1 cellular context compared by ENCODE assay signal in the genomic region with DNA sequence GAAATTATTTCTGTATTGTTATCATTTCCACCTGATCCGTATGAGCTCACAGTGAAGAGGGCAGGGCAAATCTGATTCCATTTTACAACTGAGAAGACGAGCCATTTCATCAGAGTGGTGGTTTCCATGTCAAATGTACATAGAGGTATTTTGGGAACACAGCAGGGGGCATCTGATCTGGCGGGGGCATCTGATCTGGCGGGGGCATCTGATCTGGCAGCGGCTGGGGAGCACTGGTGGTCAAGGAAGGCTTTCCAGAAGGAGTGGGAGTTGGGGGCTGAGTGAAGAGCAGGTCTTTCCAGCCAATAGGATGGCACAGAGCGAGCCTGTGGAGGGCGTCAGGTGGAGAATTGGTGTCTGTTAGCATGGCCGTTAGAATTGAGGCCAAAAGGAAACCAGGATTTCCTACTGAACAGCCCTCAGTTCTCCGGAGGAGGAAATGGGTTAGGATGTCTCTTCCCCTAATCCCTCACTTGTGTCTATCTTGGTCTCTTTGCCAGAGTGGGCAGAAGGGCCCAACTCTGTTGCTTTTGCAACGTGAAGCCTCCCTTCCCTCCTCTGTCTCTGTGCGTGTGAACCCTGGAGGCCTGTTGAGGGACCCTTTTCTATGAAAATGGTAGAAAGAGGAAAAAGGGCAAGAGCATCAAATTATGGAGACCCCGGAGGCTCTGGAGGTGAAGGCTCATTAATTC.
TF ChIP-seq lines count a peak whose summit lies in the region.

No MANE protein-coding gene starts in this region.

TF ChIP-seq in K562, 482 proteins besides CTCF, POLR2A, EP300 and RAD21 (continued from another document and continues in another):
- TF ChIP-seq, protein P1, sequence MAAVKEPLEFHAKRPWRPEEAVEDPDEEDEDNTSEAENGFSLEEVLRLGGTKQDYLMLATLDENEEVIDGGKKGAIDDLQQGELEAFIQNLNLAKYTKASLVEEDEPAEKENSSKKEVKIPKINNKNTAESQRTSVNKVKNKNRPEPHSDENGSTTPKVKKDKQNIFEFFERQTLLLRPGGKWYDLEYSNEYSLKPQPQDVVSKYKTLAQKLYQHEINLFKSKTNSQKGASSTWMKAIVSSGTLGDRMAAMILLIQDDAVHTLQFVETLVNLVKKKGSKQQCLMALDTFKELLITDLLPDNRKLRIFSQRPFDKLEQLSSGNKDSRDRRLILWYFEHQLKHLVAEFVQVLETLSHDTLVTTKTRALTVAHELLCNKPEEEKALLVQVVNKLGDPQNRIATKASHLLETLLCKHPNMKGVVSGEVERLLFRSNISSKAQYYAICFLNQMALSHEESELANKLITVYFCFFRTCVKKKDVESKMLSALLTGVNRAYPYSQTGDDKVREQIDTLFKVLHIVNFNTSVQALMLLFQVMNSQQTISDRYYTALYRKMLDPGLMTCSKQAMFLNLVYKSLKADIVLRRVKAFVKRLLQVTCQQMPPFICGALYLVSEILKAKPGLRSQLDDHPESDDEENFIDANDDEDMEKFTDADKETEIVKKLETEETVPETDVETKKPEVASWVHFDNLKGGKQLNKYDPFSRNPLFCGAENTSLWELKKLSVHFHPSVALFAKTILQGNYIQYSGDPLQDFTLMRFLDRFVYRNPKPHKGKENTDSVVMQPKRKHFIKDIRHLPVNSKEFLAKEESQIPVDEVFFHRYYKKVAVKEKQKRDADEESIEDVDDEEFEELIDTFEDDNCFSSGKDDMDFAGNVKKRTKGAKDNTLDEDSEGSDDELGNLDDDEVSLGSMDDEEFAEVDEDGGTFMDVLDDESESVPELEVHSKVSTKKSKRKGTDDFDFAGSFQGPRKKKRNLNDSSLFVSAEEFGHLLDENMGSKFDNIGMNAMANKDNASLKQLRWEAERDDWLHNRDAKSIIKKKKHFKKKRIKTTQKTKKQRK (IDR thresholded peaks at IDR 0.05; ENCODE audit: borderline replicate concordance, low read depth, low read length), result no peak
- TF ChIP-seq TAF15 (IDR thresholded peaks at IDR 0.05; ENCODE audit: low read depth, low read length) (no peak), RBM25 (IDR thresholded peaks at IDR 0.05; ENCODE audit: low read depth, low read length, severe bottlenecking) (no peak), ZNF584 (CRISPR knock-in tag; IDR thresholded peaks at IDR 0.05; ENCODE audit: low read depth) (peak; percentile 96), NCOA2 (IDR thresholded peaks at IDR 0.05; ENCODE audit: partially characterized antibody in 2 of 2) (no peak), TCF7L2 (IDR thresholded peaks at IDR 0.05; ENCODE audit: low read depth, low read length) (no peak), RHOXF2B (CRISPR knock-in tag; conservative IDR thresholded peaks at IDR 0.05) (no peak), ZNF354B (CRISPR knock-in tag; IDR thresholded peaks at IDR 0.05) (peak; percentile 77), L3MBTL2 (IDR thresholded peaks at IDR 0.05) (no peak), ZNF212 (CRISPR knock-in tag; IDR thresholded peaks at IDR 0.05) (0 out of 2 replicates have a peak, but pooled peaks have one; percentile 25), FUS (optimal IDR thresholded peaks at IDR 0.05; ENCODE audit: low read depth, low read length) (no peak), CHD2 (IDR thresholded peaks at IDR 0.05; ENCODE audit: low read depth, low read length) (peak; percentile 21; the same call in 1 of the 2 replicates), POLR2AphosphoS2 (IDR thresholded peaks at IDR 0.05; ENCODE audit: low read length) (no peak), MBD2 (IDR thresholded peaks at IDR 0.05; ENCODE audit: borderline replicate concordance, low read depth) (no peak), NCOA1 (IDR thresholded peaks at IDR 0.05; ENCODE audit: low read depth) (no peak), ZNF785 (CRISPR knock-in tag; IDR thresholded peaks at IDR 0.05) (no peak), ETS2 (tag; IDR thresholded peaks at IDR 0.05; ENCODE audit: borderline replicate concordance, poor library complexity, severe bottlenecking) (peak; percentile 25), DNMT1 (IDR thresholded peaks at IDR 0.05) (no peak), ZNF699 (CRISPR knock-in tag; IDR thresholded peaks at IDR 0.05; ENCODE audit: insufficient replicate concordance) (no peak)
- TF ChIP-seq, protein P2, sequence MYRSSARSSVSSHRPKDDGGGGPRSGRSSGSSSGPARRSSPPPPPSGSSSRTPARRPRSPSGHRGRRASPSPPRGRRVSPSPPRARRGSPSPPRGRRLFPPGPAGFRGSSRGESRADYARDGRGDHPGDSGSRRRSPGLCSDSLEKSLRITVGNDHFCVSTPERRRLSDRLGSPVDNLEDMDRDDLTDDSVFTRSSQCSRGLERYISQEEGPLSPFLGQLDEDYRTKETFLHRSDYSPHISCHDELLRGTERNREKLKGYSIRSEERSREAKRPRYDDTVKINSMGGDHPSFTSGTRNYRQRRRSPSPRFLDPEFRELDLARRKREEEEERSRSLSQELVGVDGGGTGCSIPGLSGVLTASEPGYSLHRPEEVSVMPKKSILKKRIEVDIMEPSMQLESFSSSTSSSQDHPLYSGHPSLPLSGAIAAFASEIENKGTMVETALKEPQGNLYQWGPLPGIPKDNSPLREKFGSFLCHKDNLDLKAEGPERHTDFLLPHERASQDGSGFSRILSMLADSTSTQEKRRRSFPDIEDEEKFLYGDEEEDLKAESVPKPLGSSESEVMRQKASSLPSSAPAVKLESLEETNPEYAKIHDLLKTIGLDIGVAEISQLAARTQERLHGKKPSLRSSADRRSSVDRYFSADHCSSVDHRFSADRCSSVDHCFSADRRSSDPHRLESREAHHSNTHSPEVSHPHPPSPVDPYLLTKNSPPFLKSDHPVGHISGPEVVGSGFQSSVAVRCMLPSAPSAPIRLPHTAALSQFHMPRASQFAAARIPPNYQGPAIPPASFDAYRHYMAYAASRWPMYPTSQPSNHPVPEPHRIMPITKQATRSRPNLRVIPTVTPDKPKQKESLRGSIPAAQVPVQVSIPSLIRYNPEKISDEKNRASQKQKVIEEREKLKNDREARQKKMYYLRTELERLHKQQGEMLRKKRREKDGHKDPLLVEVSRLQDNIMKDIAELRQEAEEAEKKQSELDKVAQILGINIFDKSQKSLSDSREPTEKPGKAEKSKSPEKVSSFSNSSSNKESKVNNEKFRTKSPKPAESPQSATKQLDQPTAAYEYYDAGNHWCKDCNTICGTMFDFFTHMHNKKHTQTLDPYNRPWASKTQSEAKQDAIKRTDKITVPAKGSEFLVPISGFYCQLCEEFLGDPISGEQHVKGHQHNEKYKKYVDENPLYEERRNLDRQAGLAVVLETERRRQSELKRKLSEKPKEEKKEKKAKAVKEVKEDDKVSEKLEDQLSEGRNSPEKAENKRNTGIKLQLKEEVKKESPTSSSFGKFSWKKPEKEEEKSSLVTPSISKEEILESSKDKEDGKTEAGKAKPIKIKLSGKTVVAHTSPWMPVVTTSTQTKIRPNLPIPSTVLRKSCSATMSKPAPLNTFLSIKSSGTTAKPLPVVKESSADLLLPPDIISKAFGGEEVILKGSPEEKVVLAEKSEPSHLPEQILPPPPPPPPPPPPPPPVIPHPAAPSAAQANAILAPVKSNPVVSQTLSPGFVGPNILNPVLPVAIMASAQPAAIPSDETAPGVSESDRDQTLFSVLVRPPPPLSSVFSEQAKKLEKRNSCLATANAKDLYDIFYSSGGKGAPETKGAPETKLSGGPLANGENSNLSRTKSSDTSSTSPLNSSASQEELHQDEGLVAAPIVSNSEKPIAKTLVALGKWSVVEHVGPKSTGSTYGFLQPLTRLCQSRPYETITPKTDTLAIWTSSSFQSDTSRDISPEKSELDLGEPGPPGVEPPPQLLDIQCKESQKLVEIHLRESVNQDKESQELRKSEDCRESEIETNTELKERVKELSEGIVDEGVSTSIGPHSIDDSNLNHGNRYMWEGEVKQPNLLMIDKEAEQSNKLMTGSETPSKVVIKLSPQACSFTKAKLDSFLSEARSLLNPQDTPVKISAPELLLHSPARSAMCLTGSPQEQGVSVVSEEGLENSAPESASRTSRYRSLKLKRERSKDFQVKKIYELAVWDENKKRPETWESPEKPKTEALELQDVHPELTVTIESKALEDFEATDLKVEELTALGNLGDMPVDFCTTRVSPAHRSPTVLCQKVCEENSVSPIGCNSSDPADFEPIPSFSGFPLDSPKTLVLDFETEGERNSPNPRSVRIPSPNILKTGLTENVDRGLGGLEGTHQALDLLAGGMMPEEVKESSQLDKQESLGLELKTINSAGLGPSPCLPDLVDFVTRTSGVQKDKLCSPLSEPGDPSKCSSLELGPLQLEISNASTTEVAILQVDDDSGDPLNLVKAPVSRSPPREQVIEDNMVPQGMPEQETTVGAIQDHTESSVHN (IDR thresholded peaks at IDR 0.05; ENCODE audit: borderline replicate concordance in 1 of 2, low read depth in 1 of 2), result no peak
- TF ChIP-seq, protein P3, sequence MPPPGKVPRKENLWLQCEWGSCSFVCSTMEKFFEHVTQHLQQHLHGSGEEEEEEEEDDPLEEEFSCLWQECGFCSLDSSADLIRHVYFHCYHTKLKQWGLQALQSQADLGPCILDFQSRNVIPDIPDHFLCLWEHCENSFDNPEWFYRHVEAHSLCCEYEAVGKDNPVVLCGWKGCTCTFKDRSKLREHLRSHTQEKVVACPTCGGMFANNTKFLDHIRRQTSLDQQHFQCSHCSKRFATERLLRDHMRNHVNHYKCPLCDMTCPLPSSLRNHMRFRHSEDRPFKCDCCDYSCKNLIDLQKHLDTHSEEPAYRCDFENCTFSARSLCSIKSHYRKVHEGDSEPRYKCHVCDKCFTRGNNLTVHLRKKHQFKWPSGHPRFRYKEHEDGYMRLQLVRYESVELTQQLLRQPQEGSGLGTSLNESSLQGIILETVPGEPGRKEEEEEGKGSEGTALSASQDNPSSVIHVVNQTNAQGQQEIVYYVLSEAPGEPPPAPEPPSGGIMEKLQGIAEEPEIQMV (tag; conservative IDR thresholded peaks at IDR 0.05; ENCODE audit: low read depth), result peak; percentile 85
- TF ChIP-seq, protein P4, sequence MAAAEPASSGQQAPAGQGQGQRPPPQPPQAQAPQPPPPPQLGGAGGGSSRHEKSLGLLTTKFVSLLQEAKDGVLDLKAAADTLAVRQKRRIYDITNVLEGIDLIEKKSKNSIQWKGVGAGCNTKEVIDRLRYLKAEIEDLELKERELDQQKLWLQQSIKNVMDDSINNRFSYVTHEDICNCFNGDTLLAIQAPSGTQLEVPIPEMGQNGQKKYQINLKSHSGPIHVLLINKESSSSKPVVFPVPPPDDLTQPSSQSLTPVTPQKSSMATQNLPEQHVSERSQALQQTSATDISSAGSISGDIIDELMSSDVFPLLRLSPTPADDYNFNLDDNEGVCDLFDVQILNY (CRISPR knock-in tag; IDR thresholded peaks at IDR 0.05), result no peak
- TF ChIP-seq, protein P5, sequence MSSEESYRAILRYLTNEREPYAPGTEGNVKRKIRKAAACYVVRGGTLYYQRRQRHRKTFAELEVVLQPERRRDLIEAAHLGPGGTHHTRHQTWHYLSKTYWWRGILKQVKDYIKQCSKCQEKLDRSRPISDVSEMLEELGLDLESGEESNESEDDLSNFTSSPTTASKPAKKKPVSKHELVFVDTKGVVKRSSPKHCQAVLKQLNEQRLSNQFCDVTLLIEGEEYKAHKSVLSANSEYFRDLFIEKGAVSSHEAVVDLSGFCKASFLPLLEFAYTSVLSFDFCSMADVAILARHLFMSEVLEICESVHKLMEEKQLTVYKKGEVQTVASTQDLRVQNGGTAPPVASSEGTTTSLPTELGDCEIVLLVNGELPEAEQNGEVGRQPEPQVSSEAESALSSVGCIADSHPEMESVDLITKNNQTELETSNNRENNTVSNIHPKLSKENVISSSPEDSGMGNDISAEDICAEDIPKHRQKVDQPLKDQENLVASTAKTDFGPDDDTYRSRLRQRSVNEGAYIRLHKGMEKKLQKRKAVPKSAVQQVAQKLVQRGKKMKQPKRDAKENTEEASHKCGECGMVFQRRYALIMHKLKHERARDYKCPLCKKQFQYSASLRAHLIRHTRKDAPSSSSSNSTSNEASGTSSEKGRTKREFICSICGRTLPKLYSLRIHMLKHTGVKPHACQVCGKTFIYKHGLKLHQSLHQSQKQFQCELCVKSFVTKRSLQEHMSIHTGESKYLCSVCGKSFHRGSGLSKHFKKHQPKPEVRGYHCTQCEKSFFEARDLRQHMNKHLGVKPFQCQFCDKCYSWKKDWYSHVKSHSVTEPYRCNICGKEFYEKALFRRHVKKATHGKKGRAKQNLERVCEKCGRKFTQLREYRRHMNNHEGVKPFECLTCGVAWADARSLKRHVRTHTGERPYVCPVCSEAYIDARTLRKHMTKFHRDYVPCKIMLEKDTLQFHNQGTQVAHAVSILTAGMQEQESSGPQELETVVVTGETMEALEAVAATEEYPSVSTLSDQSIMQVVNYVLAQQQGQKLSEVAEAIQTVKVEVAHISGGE (CRISPR knock-in tag; IDR thresholded peaks at IDR 0.05), result 0 out of 6 replicates have a peak, but pooled peaks of 1 of the 3 experiments have one; percentile 10
- TF ChIP-seq, protein P6, sequence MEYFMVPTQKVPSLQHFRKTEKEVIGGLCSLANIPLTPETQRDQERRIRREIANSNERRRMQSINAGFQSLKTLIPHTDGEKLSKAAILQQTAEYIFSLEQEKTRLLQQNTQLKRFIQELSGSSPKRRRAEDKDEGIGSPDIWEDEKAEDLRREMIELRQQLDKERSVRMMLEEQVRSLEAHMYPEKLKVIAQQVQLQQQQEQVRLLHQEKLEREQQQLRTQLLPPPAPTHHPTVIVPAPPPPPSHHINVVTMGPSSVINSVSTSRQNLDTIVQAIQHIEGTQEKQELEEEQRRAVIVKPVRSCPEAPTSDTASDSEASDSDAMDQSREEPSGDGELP (CRISPR knock-in tag; IDR thresholded peaks at IDR 0.05; ENCODE audit: borderline replicate concordance), result peak; percentile 33; the same call in 1 of the 2 replicates
- TF ChIP-seq, protein P7, sequence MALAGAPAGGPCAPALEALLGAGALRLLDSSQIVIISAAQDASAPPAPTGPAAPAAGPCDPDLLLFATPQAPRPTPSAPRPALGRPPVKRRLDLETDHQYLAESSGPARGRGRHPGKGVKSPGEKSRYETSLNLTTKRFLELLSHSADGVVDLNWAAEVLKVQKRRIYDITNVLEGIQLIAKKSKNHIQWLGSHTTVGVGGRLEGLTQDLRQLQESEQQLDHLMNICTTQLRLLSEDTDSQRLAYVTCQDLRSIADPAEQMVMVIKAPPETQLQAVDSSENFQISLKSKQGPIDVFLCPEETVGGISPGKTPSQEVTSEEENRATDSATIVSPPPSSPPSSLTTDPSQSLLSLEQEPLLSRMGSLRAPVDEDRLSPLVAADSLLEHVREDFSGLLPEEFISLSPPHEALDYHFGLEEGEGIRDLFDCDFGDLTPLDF (CRISPR knock-in tag; IDR thresholded peaks at IDR 0.05), result no peak
- TF ChIP-seq, protein P8, sequence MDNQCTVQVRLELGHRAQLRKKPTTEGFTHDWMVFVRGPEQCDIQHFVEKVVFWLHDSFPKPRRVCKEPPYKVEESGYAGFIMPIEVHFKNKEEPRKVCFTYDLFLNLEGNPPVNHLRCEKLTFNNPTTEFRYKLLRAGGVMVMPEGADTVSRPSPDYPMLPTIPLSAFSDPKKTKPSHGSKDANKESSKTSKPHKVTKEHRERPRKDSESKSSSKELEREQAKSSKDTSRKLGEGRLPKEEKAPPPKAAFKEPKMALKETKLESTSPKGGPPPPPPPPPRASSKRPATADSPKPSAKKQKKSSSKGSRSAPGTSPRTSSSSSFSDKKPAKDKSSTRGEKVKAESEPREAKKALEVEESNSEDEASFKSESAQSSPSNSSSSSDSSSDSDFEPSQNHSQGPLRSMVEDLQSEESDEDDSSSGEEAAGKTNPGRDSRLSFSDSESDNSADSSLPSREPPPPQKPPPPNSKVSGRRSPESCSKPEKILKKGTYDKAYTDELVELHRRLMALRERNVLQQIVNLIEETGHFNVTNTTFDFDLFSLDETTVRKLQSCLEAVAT (IDR thresholded peaks at IDR 0.05), result peak in 1 of 2 experiments; percentile 16; a peak in 1 of 4 replicates
